In the genomic region with DNA sequence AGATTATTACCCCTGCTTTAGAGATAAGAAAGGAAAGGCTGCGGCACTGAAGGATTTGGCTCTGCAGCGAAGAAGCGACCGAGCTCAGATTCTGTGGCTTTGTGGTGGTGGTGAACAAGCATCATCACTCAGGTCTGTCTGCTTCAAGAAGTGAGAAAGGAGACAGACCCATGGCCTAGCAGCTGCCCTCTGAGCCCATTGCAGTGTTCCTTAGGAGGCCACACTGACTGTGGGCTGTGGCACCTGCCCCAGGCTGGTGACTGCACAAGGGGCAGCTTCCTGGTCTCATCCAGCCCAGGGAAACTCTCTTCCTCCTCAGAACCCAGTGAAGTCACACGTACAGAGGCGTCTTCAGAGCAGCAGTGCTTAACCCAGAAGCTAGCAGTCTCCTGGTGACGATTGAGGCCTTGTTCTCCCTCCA, we compare ENCODE assay signal across 8 cellular contexts. TPM values are rescaled to one million over a fixed set of nuclear protein-coding genes. Genes with fewer than 3 reads are reported as not detected.
A peak's percentile ranks its signal among the peaks of the same experiment; 100 is the strongest.
DNase-seq lines count a peak whose midpoint lies in the region; ATAC-seq and TF ChIP-seq lines count a peak whose summit lies in the region.

No MANE protein-coding gene starts in this region.

- H3K36me3 Mint-ChIP-seq in activated naive CD4-positive, alpha-beta T cell treated with anti-CD3 and anti-CD28 coated beads, Interleukin-2, amount 50 U/mL, for 72 hours, result no peaks in the 10 kb centered on the region
- H3K36me3 Mint-ChIP-seq in memory B cell, result no peaks in the 10 kb centered on the region

- intact Hi-C loops in left cardiac atrium (cut with DNase I), result no loop called here

- ATAC-seq in left cardiac atrium (no peak), memory B cell (ENCODE audit: low read depth) (no peak), GM18502 (IDR thresholded peaks at IDR 0.05; ENCODE audit: poor library complexity, unreplicated experiment) (no peak)
- peak; percentile 4 to 15 for ATAC-seq in activated naive CD4-positive, alpha-beta T cell treated with anti-CD3 and anti-CD28 coated beads, Interleukin-2, amount 50 U/mL, for 72 hours

- peak overlapping the region; percentile 9 for H3K27ac ChIP-seq in cardiac muscle cell
- peak overlapping the region; percentile 68 for H3K27ac ChIP-seq in thymus (ENCODE audit: low read depth)
- no peak overlapping the region for H3K27ac ChIP-seq in trophoblast cell (ENCODE audit: low read depth, low read length)

- H3K9me3 Mint-ChIP-seq in activated naive CD4-positive, alpha-beta T cell treated with anti-CD3 and anti-CD28 coated beads, Interleukin-2, amount 50 U/mL, for 72 hours, result no peaks in the 10 kb centered on the region
- H3K9me3 Mint-ChIP-seq in memory B cell, result no peaks in the 10 kb centered on the region

- TF ChIP-seq CTCF in cardiac muscle cell (IDR thresholded peaks at IDR 0.05; ENCODE audit: low read depth, low read length), result no peak

- H3K18ac ChIP-seq in trophoblast cell (ENCODE audit: low read length), result no peak overlapping the region

- H3K4me1 Mint-ChIP-seq in memory B cell, result peaks cover 64% of the 10 kb centered on the region

- H3K4me1 ChIP-seq in cardiac muscle cell (ENCODE audit: low read depth) (peaks cover 55% of the 10 kb centered on the region), thymus (ENCODE audit: control insufficient read depth, insufficient read depth, low read length) (peaks cover 42% of the 10 kb centered on the region), trophoblast cell (ENCODE audit: control insufficient read depth in 1 of 2, insufficient read depth in 2 of 2, low read length in 2 of 2) (peaks cover 30 to 31% of the 10 kb centered on the region in 2 experiments)

- H3K27me3 Mint-ChIP-seq in memory B cell, result no peaks in the 10 kb centered on the region

- H3K9me3 ChIP-seq in cardiac muscle cell (ENCODE audit: low read depth) (no peaks in the 10 kb centered on the region), thymus (ENCODE audit: control insufficient read depth) (no peaks in the 10 kb centered on the region), trophoblast cell (ENCODE audit: insufficient read depth, low read depth, low read length) (no peaks in the 10 kb centered on the region)

- H4K12ac ChIP-seq in trophoblast cell (ENCODE audit: low read depth, low read length), result no peak overlapping the region

- no peak overlapping the region for H3K9ac ChIP-seq in trophoblast cell (ENCODE audit: low read length)

- H3K23ac ChIP-seq in trophoblast cell (ENCODE audit: low read length), result no peak overlapping the region

- H3K27ac Mint-ChIP-seq in activated naive CD4-positive, alpha-beta T cell treated with anti-CD3 and anti-CD28 coated beads, Interleukin-2, amount 50 U/mL, for 72 hours, result peak overlapping the region; percentile 29 to 67
- peak overlapping the region; percentile 52 for H3K27ac Mint-ChIP-seq in memory B cell

- H2BK120ac ChIP-seq in trophoblast cell (ENCODE audit: insufficient read depth, low read length, poor library complexity), result no peak overlapping the region

- H3K4me2 ChIP-seq in trophoblast cell (ENCODE audit: low read length), result no peak overlapping the region

- no peak overlapping the region for H4K91ac ChIP-seq in trophoblast cell (ENCODE audit: low read depth, low read length)

- no peak overlapping the region for H2BK12ac ChIP-seq in trophoblast cell (ENCODE audit: low read length)

- H2AFZ ChIP-seq in trophoblast cell (ENCODE audit: insufficient read depth, low read length, poor library complexity), result no peak overlapping the region

- WGBS in thymus, result 10% methylated on average over 7 of the region's 7 CpGs
- no CpG with 5 or more reads among the region's 7 CpGs for WGBS in trophoblast cell (ENCODE audit: extremely low coverage, insufficient coverage, insufficient read length)

- no peaks in the 10 kb centered on the region for H3K79me1 ChIP-seq in trophoblast cell (ENCODE audit: low read length)

- H3K79me2 ChIP-seq in trophoblast cell (ENCODE audit: control insufficient read depth, insufficient read depth, low read length, poor library complexity), result peaks cover 2% of the 10 kb centered on the region

- H3K4me3 ChIP-seq in cardiac muscle cell (no peak overlapping the region), thymus (ENCODE audit: low read length) (no peak overlapping the region), trophoblast cell (ENCODE audit: low read depth, low read length) (no peak overlapping the region)

- H3K36me3 ChIP-seq in cardiac muscle cell (no peaks in the 10 kb centered on the region), thymus (ENCODE audit: control insufficient read depth, insufficient read depth) (no peaks in the 10 kb centered on the region), trophoblast cell (ENCODE audit: control insufficient read depth in 1 of 2, insufficient read depth in 2 of 2, low read length in 2 of 2) (no peaks in the 10 kb centered on the region)

- no peak overlapping the region for H3K4me3 Mint-ChIP-seq in memory B cell

- no peak overlapping the region for H2BK5ac ChIP-seq in trophoblast cell (ENCODE audit: low read depth, low read length, poor library complexity)

- H3K14ac ChIP-seq in trophoblast cell (ENCODE audit: low read length), result no peak overlapping the region

- no peaks in the 10 kb centered on the region for H3K27me3 ChIP-seq in cardiac muscle cell
- H3K27me3 ChIP-seq in thymus (ENCODE audit: control insufficient read depth, insufficient read depth), result no peaks in the 10 kb centered on the region
- H3K27me3 ChIP-seq in trophoblast cell (ENCODE audit: insufficient read depth, low read length), result no peaks in the 10 kb centered on the region

- H4K8ac ChIP-seq in trophoblast cell (ENCODE audit: low read depth, low read length), result no peak overlapping the region

- H2AK5ac ChIP-seq in trophoblast cell (ENCODE audit: low read length), result no peak overlapping the region

- H3K4ac ChIP-seq in trophoblast cell (ENCODE audit: low read depth, low read length), result no peak overlapping the region

- peak in 1 of 2 donors; percentile 73 for DNase-seq in cardiac muscle cell (ENCODE audit: low read depth in 1 of 2, low spot score in 1 of 2)
- DNase-seq in left cardiac atrium, result no peak
- peak in 1 of 2 donors; percentile 24 for DNase-seq in activated naive CD4-positive, alpha-beta T cell treated with anti-CD3 and anti-CD28 coated beads, Interleukin-2, amount 50 U/mL, for 72 hours (ENCODE audit: low spot score in 2 of 2)
- DNase-seq in memory B cell (ENCODE audit: low spot score in 2 of 2), result no peak
- DNase-seq in putamen (ENCODE audit: low spot score), result no peak
- DNase-seq in trophoblast cell, result no peak

RNA-seq across cellular contexts. Expression of a gene that starts 22.3 kb away (rescaled TPM):
- total RNA-seq in cardiac muscle cell (65.4 and 94.9 TPM in 2 replicates), left cardiac atrium (10 to 100 TPM; 16.2 to 23.6 TPM)
- polyA plus RNA-seq in cardiac muscle cell (44.7 and 62.9 TPM in 2 replicates), thymus (37.9 TPM)
- total RNA-seq in activated naive CD4-positive, alpha-beta T cell treated with anti-CD3 and anti-CD28 coated beads, Interleukin-2, amount 50 U/mL, for 72 hours, result 10 to 100 TPM; 43.0 to 98.3 TPM
- 6.7 and 7.6 TPM in 2 replicates for polyA plus RNA-seq in trophoblast cell (2013)

Comparison
In these comparisons a context has a peak if more than half of its experiments do, and no peak if none do; other contexts are left out.
1. ATAC-seq: peak in activated naive CD4-positive, alpha-beta T cell treated with anti-CD3 and anti-CD28 coated beads, Interleukin-2, amount 50 U/mL, for 72 hours (2 of 2); none in left cardiac atrium (0 of 2), memory B cell (single experiment) and GM18502 (single experiment).